2 cellular contexts compared by ENCODE assay signal in the genomic region with DNA sequence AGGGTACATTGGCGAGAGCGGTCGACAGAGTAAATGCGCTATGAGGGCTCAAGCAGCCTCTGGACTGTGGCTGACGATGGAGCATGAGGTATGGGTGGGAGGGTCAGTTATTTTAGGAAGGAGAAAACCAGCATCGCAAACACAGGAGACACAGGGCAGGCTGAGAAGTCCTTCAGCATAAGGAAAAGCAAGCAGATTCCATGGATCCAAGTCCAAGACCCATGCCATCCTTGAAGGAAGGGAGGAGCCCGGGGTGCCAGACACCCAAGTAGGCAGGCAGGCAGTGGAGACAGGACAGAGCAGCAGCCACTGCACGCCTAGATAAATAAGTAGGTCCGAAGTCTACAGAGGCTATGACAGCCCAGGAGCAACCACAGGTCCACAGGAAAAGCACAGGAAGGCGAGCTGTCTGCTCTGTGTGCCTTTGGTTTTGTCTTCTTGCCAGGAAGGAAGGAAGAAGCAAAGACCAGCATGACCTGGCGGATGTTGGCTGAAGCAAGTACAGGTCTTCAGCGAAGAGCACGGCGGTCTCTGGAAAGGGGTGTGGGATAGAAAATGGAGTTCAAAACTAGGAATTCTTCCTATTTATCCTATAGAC.
TF ChIP-seq lines count a peak whose summit lies in the region.

No MANE protein-coding gene starts in this region.

TF ChIP-seq in A549, 52 proteins besides CTCF, POLR2A, EP300 and RAD21 (continued from another document):
- TF ChIP-seq ZNF302 (CRISPR knock-in tag; IDR thresholded peaks at IDR 0.05) (no peak), HOXB13 (CRISPR knock-in tag; IDR thresholded peaks at IDR 0.05; ENCODE audit: low read depth) (no peak), FOXS1 (CRISPR knock-in tag; IDR thresholded peaks at IDR 0.05) (no peak), ZFP36 (IDR thresholded peaks at IDR 0.05; ENCODE audit: borderline replicate concordance, partially characterized antibody) (no peak), HDAC2 (IDR thresholded peaks at IDR 0.05) (no peak), HEYL (CRISPR knock-in tag; IDR thresholded peaks at IDR 0.05) (no peak), EHMT2 (IDR thresholded peaks at IDR 0.05; ENCODE audit: low read depth) (no peak), USF2 (IDR thresholded peaks at IDR 0.05) (no peak), FOSB (CRISPR knock-in tag; IDR thresholded peaks at IDR 0.05) (no peak), ZSCAN20 (CRISPR knock-in tag; IDR thresholded peaks at IDR 0.05) (no peak), JUNB (IDR thresholded peaks at IDR 0.05) (no peak), SMC3 (IDR thresholded peaks at IDR 0.05) (no peak)
- TF ChIP-seq, protein P1, sequence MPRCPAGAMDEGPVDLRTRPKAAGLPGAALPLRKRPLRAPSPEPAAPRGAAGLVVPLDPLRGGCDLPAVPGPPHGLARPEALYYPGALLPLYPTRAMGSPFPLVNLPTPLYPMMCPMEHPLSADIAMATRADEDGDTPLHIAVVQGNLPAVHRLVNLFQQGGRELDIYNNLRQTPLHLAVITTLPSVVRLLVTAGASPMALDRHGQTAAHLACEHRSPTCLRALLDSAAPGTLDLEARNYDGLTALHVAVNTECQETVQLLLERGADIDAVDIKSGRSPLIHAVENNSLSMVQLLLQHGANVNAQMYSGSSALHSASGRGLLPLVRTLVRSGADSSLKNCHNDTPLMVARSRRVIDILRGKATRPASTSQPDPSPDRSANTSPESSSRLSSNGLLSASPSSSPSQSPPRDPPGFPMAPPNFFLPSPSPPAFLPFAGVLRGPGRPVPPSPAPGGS (IDR thresholded peaks at IDR 0.05) = no peak
TF ChIP-seq in A549: peak in this region for 0.

TF ChIP-seq in H1, 55 proteins besides CTCF, POLR2A, EP300 and RAD21 (continued from another document):
- TF ChIP-seq KDM4A (IDR thresholded peaks at IDR 0.05; ENCODE audit: low read depth, low read length, severe bottlenecking) (no peak), SP4 (IDR thresholded peaks at IDR 0.05; ENCODE audit: low read length) (no peak), JUND (IDR thresholded peaks at IDR 0.05; ENCODE audit: low read length) (no peak), TBP (IDR thresholded peaks at IDR 0.05; ENCODE audit: low read depth, low read length) (no peak), PHF8 (conservative IDR thresholded peaks at IDR 0.05; ENCODE audit: low read depth, low read length) (no peak), HDAC6 (IDR thresholded peaks at IDR 0.05; ENCODE audit: low read depth, low read length) (no peak), ASH2L (IDR thresholded peaks at IDR 0.05; ENCODE audit: low read length) (no peak), KDM1A (IDR thresholded peaks at IDR 0.05; ENCODE audit: borderline replicate concordance, low read length) (no peak), CEBPB (IDR thresholded peaks at IDR 0.05; ENCODE audit: low read depth, low read length) (no peak), FOSL1 (IDR thresholded peaks at IDR 0.05; ENCODE audit: insufficient read depth, low read depth, low read length) (no peak)
